Comparison of ENCODE assay signal across 1 cellular context in the genomic region with DNA sequence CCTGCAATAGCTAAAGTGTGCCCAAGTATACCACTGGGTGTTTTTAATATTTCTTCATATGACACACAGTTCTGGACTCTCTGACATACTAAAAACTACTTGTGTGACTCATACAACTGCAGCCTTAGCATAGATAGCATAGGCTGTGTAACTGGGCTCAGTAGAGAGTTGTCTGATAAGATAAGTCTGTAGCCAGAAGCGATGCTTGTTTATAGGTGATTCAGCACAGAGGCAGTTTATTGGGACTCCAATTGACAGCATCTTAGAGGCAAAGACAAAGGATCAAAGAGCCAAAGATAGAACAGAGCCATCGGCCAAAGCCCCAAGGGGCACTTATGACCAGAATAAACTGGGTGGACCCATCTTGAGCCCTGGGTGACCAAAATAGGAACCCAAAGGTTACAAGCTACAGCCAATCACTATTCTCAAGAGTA.
TF ChIP-seq lines count a peak whose summit lies in the region.

No MANE protein-coding gene starts in this region.

TF ChIP-seq in HCT116, 20 proteins besides CTCF, POLR2A, EP300 and RAD21 (continued from another document):
- TF ChIP-seq ZNF274 (IDR thresholded peaks at IDR 0.05; ENCODE audit: low read depth, low read length) (no peak), YY1 (IDR thresholded peaks at IDR 0.05; ENCODE audit: extremely low read depth, insufficient replicate concordance, low read depth, low read length) (no peak), FOSL1 (IDR thresholded peaks at IDR 0.05; ENCODE audit: low read depth) (peak; percentile 72; the same call in 1 of the 2 replicates), JUND (IDR thresholded peaks at IDR 0.05) (peak; percentile 58)
